In genomic region chr2:217246108-217246507, GRCh38 we compare ENCODE assay signal across 30 cellular contexts.
"Had no signal": no experiment of that assay in that cellular context is flagged by ENCODE, and none has a peak within 500 bp of the region (broad histone marks: within the 10 kb centered on the region; RNA-seq: fewer than 3 reads in every experiment).

No MANE protein-coding gene starts in this region.

- H3K4me2 ChIP-seq: SK-N-SH had no signal

- H3K36me3 Mint-ChIP-seq: natural killer cell treated with Interleukin-12 subunit alpha and Interleukin-12 subunit beta and Interleukin-15 and Interleukin-18, amount 100 ng/mL, for 72 hours had no signal

- H3K4me1 ChIP-seq: right lobe of liver had no signal

- H3K27ac ChIP-seq: breast epithelium, lower lobe of right lung, right lobe of liver, skin epidermis, suprapubic skin, tibial nerve, VCaP had no signal

- H3K36me3 ChIP-seq: breast epithelium, esophagus muscularis mucosa, lower lobe of right lung, ovary, right lobe of liver, stomach, suprapubic skin, tibial nerve had no signal

- ATAC-seq: activated CD4-positive, CD25-positive, alpha-beta regulatory T cell treated with anti-CD3 and anti-CD28 coated beads, Interleukin-2, amount 50 U/mL, for 24 hours; left lobe of liver; lower lobe of right lung; mucosa of descending colon; natural killer cell treated with Interleukin-12 subunit alpha and Interleukin-12 subunit beta and Interleukin-15 and Interleukin-18, amount 100 ng/mL, for 72 hours; right lobe of liver had no signal

- H3K9me3 ChIP-seq: breast epithelium, esophagus muscularis mucosa, lower lobe of right lung, mucosa of descending colon, ovary, right lobe of liver, SK-N-SH, stomach, suprapubic skin, tibial nerve had no signal

- H3K27ac Mint-ChIP-seq: activated CD4-positive, alpha-beta T cell treated with anti-CD3 and anti-CD28 coated beads, Interleukin-2, amount 10 ng/mL, durations not matched to agents 7 days and 5 days; dendritic cell treated with granulocyte-macrophage colony-stimulating factor and Interleukin-4, amounts not matched to agents 40 ng/mL and 50 ng/mL, for 4 days; natural killer cell treated with Interleukin-12 subunit alpha and Interleukin-12 subunit beta and Interleukin-15 and Interleukin-18, amount 100 ng/mL, for 72 hours; progenitor cell of endocrine pancreas; T-helper 1 cell treated with Interleukin-12 subunit alpha and Interleukin-12 subunit beta and Interleukin-4 antibody, amounts not matched to agents 30 μg/mL and 1 μg/mL, for 36 hours had no signal

- H3K27me3 ChIP-seq: breast epithelium, esophagus muscularis mucosa, ovary, right lobe of liver, suprapubic skin, tibial nerve had no signal

- H3K9ac ChIP-seq: SK-N-SH had no signal

- H3K4me1 Mint-ChIP-seq: central memory CD8-positive, alpha-beta T cell had no signal

- H3K4me3 Mint-ChIP-seq: activated CD4-positive, alpha-beta T cell treated with anti-CD3 and anti-CD28 coated beads, Interleukin-2, amount 10 ng/mL, durations not matched to agents 7 days and 5 days; central memory CD8-positive, alpha-beta T cell; dendritic cell treated with granulocyte-macrophage colony-stimulating factor and Interleukin-4, amounts not matched to agents 40 ng/mL and 50 ng/mL, for 4 days; natural killer cell treated with Interleukin-12 subunit alpha and Interleukin-12 subunit beta and Interleukin-15 and Interleukin-18, amount 100 ng/mL, for 72 hours; T-helper 1 cell treated with Interleukin-12 subunit alpha and Interleukin-12 subunit beta and Interleukin-4 antibody, amounts not matched to agents 30 μg/mL and 1 μg/mL, for 36 hours had no signal

- DNase-seq: activated CD4-positive, alpha-beta T cell treated with anti-CD3 and anti-CD28 coated beads, Interleukin-2, amount 10 ng/mL, durations not matched to agents 7 days and 5 days; activated CD8-positive, alpha-beta memory T cell treated with anti-CD3 and anti-CD28 coated beads for 24 hours; activated CD8-positive, alpha-beta memory T cell treated with anti-CD3 and anti-CD28 coated beads, Interleukin-2, amount 50 U/mL, for 48 hours; activated effector memory CD4-positive, alpha-beta T cell treated with Interleukin-2 at 50 U/mL for 16 hours; activated naive CD4-positive, alpha-beta T cell treated with Interleukin-2 at 50 U/mL for 16 hours; kidney glomerular epithelial cell; lower lobe of right lung; mesendoderm; mucosa of descending colon; ovary; right lobe of liver; SK-N-SH; stimulated activated CD4-positive, alpha-beta T cell treated with anti-CD3 and anti-CD28 coated beads, Interleukin-12 subunit alpha, Interleukin-12 subunit beta, amount 100 ng/mL, for 4 hours; stimulated activated CD4-positive, alpha-beta T cell treated with anti-CD3 and anti-CD28 coated beads, Interleukin-4, amount 100 ng/mL, for 1 hour; stomach; SW 1271; T-helper 9 cell had no signal

- H3K4me3 ChIP-seq: breast epithelium, esophagus muscularis mucosa, lower lobe of right lung, mucosa of descending colon, ovary, right lobe of liver, skin epidermis, stomach, suprapubic skin, tibial nerve had no signal

- H3K9me3 Mint-ChIP-seq: activated CD4-positive, alpha-beta T cell treated with anti-CD3 and anti-CD28 coated beads, Interleukin-2, amount 10 ng/mL, durations not matched to agents 7 days and 5 days; dendritic cell treated with granulocyte-macrophage colony-stimulating factor and Interleukin-4, amounts not matched to agents 40 ng/mL and 50 ng/mL, for 4 days; natural killer cell treated with Interleukin-12 subunit alpha and Interleukin-12 subunit beta and Interleukin-15 and Interleukin-18, amount 100 ng/mL, for 72 hours; T-helper 1 cell treated with Interleukin-12 subunit alpha and Interleukin-12 subunit beta and Interleukin-4 antibody, amounts not matched to agents 30 μg/mL and 1 μg/mL, for 36 hours had no signal

- H3K27me3 Mint-ChIP-seq: central memory CD8-positive, alpha-beta T cell; progenitor cell of endocrine pancreas had no signal
